16 cellular contexts compared by ENCODE assay signal in the genomic region with DNA sequence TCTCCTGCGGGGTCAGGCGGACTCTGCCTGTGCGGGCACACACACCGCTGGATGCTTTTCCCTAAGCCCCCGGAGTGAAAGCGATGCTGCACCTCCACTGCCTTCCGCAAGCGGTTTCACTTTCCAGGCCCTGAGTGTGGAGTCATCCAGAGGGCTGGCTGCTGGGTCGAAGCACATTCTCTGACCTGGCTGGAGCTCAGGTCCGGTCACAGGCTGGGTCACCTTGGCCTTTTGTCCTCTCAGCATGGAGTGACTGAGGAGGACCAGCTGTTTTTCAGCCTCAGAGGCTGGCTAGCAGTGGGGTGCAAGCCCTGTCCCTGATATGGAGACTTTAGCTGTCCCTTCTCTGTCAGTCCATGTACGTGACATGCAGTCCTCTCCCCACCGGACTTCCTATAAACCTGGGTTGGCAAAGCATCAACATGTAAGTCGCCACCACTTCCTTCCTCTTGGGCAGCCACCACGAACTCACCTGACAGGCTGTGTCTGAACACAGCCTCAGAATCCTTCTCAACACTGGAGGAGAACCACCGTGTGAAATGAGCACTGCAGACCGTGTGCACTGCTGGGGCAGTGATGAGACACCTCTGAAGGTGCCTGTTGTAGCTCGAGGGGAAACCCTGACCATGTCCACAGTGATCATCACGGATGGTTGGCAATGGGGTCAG. TPM values are rescaled to one million over a fixed set of nuclear protein-coding genes. Genes with fewer than 3 reads are reported as not detected.
DNase-seq lines count a peak whose midpoint lies in the region; ATAC-seq and TF ChIP-seq lines count a peak whose summit lies in the region.
"Had no signal": no experiment of that assay in that cellular context is flagged by ENCODE, and none has a peak within 500 bp of the region (broad histone marks: within the 10 kb centered on the region; RNA-seq: fewer than 3 reads in every experiment).

No MANE protein-coding gene starts in this region.

- H3K9me3 ChIP-seq in liver (ENCODE audit: control insufficient read depth in 4 of 4, low read length in 3 of 4) (no peaks in the 10 kb centered on the region), upper lobe of left lung (no peaks in the 10 kb centered on the region), MM.1S (replicated peaks; ENCODE audit: insufficient read depth, low read length) (no peaks in the 10 kb centered on the region)
- H3K9me3 ChIP-seq in CD8-positive, alpha-beta T cell (ENCODE audit: low read length), result no peaks in the 10 kb centered on the region
- H3K9me3 ChIP-seq: left lung had no signal

- peaks cover 28% of the 10 kb centered on the region for H3K27me3 Mint-ChIP-seq in activated naive CD8-positive, alpha-beta T cell treated with anti-CD3 and anti-CD28 coated beads, Interleukin-2, amount 10 ng/mL, durations not matched to agents 7 days and 5 days
- peaks cover 10% of the 10 kb centered on the region for H3K27me3 Mint-ChIP-seq in activated naive CD8-positive, alpha-beta T cell treated with anti-CD3 and anti-CD28 coated beads for 36 hours
- no peaks in the 10 kb centered on the region for H3K27me3 Mint-ChIP-seq in activated CD4-positive, alpha-beta memory T cell treated with anti-CD3 and anti-CD28 coated beads for 36 hours
- H3K27me3 Mint-ChIP-seq in CD8-positive, alpha-beta T cell (ENCODE audit: low read depth), result peaks cover 4% of the 10 kb centered on the region

- H3K27me3 ChIP-seq in liver (ENCODE audit: control insufficient read depth in 4 of 4, insufficient read depth in 4 of 4, low read length in 3 of 4) (no peaks in the 10 kb centered on the region), upper lobe of left lung (no peaks in the 10 kb centered on the region), MM.1S (replicated peaks; ENCODE audit: insufficient read depth, low read length) (no peaks in the 10 kb centered on the region)
- H3K27me3 ChIP-seq in CD8-positive, alpha-beta T cell (ENCODE audit: insufficient read depth, low read length), result no peaks in the 10 kb centered on the region
- H3K27me3 ChIP-seq: left lung had no signal

- DNase-seq in activated naive CD8-positive, alpha-beta T cell treated with anti-CD3 and anti-CD28 coated beads, Interleukin-2, amount 10 ng/mL, durations not matched to agents 7 days and 5 days, result peak; percentile 59
- DNase-seq in activated naive CD8-positive, alpha-beta T cell treated with anti-CD3 and anti-CD28 coated beads for 36 hours, result no peak
- DNase-seq in activated CD4-positive, alpha-beta memory T cell treated with anti-CD3 and anti-CD28 coated beads for 36 hours, result peak; percentile 46
- DNase-seq in upper lobe of left lung (peak in 1 of 2 donors; percentile 58), MM.1S (no peak), AG20443 (ENCODE audit: low spot score) (no peak)
- no peak for DNase-seq in CD8-positive, alpha-beta T cell
- DNase-seq: erythroblast, hypothalamus, NCI-H1092 had no signal

- no peak overlapping the region for H3K4me3 ChIP-seq in liver (ENCODE audit: low read depth in 1 of 3, low read length in 3 of 3)
- H3K4me3 ChIP-seq in upper lobe of left lung, result no peak overlapping the region
- H3K4me3 ChIP-seq in CD8-positive, alpha-beta T cell (ENCODE audit: low read depth, low read length), result no peak overlapping the region
- H3K4me3 ChIP-seq in MM.1S (ENCODE audit: low read length), result no peak overlapping the region
- H3K4me3 ChIP-seq: left lung had no signal

- H3K4me1 ChIP-seq in liver (ENCODE audit: control insufficient read depth in 4 of 4, insufficient read depth in 4 of 4, low read length in 3 of 4) (peaks cover 16 to 45% (median 28%) of the 10 kb centered on the region in 4 donors), upper lobe of left lung (peaks cover 27 to 52% (median 35%) of the 10 kb centered on the region in 4 donors), MM.1S (ENCODE audit: low read length) (no peaks in the 10 kb centered on the region)
- H3K4me1 ChIP-seq in CD8-positive, alpha-beta T cell (ENCODE audit: insufficient read depth, low read length), result peaks cover 11% of the 10 kb centered on the region

- intact Hi-C loops in activated CD4-positive, alpha-beta memory T cell treated with anti-CD3 and anti-CD28 coated beads for 36 hours (cut with micrococcal nuclease), result no loop called here
- intact Hi-C loops in CD8-positive, alpha-beta T cell (cut with DNase I, micrococcal nuclease), result no loop called here

- H3K36me3 ChIP-seq in liver (ENCODE audit: control insufficient read depth in 4 of 4, insufficient read depth in 3 of 4, low read depth in 1 of 4, low read length in 3 of 4), result no peaks in the 10 kb centered on the region
- no peaks in the 10 kb centered on the region for H3K36me3 ChIP-seq in upper lobe of left lung
- H3K36me3 ChIP-seq in CD8-positive, alpha-beta T cell (ENCODE audit: insufficient read depth, low read length), result no peaks in the 10 kb centered on the region
- no peaks in the 10 kb centered on the region for H3K36me3 ChIP-seq in MM.1S (replicated peaks; ENCODE audit: insufficient read depth, low read length)
- H3K36me3 ChIP-seq: left lung had no signal

- peak overlapping the region; percentile 67 for H3K4me3 Mint-ChIP-seq in activated naive CD8-positive, alpha-beta T cell treated with anti-CD3 and anti-CD28 coated beads, Interleukin-2, amount 10 ng/mL, durations not matched to agents 7 days and 5 days
- no peak overlapping the region for H3K4me3 Mint-ChIP-seq in activated naive CD8-positive, alpha-beta T cell treated with anti-CD3 and anti-CD28 coated beads for 36 hours
- H3K4me3 Mint-ChIP-seq in activated CD4-positive, alpha-beta memory T cell treated with anti-CD3 and anti-CD28 coated beads for 36 hours, result no peak overlapping the region
- H3K4me3 Mint-ChIP-seq in CD8-positive, alpha-beta T cell, result no peak overlapping the region
- H3K4me3 Mint-ChIP-seq: neural crest cell had no signal

- CTCF ChIA-PET in activated CD4-positive, alpha-beta memory T cell treated with anti-CD3 and anti-CD28 coated beads for 36 hours (lab: Charles Lee), result no interaction called here
- CTCF ChIA-PET in CD8-positive, alpha-beta T cell (lab: Charles Lee), result no interaction called here

- H3K4me2 ChIP-seq in MM.1S (ENCODE audit: low read depth, low read length), result no peak overlapping the region

- H3K4me1 Mint-ChIP-seq in activated naive CD8-positive, alpha-beta T cell treated with anti-CD3 and anti-CD28 coated beads, Interleukin-2, amount 10 ng/mL, durations not matched to agents 7 days and 5 days, result peaks cover 34% of the 10 kb centered on the region
- H3K4me1 Mint-ChIP-seq in activated naive CD8-positive, alpha-beta T cell treated with anti-CD3 and anti-CD28 coated beads for 36 hours, result peaks cover 14% of the 10 kb centered on the region
- peaks cover 23% of the 10 kb centered on the region for H3K4me1 Mint-ChIP-seq in activated CD4-positive, alpha-beta memory T cell treated with anti-CD3 and anti-CD28 coated beads for 36 hours (ENCODE audit: low read depth)
- peaks cover 16% of the 10 kb centered on the region for H3K4me1 Mint-ChIP-seq in CD8-positive, alpha-beta T cell (ENCODE audit: low read depth)

- H3K79me2 ChIP-seq in MM.1S (ENCODE audit: low read length), result no peaks in the 10 kb centered on the region

- peak in 1 of 4 donors; percentile 28 for TF ChIP-seq EP300 in upper lobe of left lung (IDR thresholded peaks at IDR 0.05)

- WGBS in liver, result 46% methylated on average over 18 of the region's 18 CpGs
- 71 to 72% methylated on average over 11 to 18 of the region's 18 CpGs for WGBS in upper lobe of left lung, 2 donors

- no peaks in the 10 kb centered on the region for H3K9me2 ChIP-seq in MM.1S (replicated peaks; ENCODE audit: insufficient read depth, low read length)

- no peaks in the 10 kb centered on the region for H3K9me3 Mint-ChIP-seq in activated naive CD8-positive, alpha-beta T cell treated with anti-CD3 and anti-CD28 coated beads, Interleukin-2, amount 10 ng/mL, durations not matched to agents 7 days and 5 days
- no peaks in the 10 kb centered on the region for H3K9me3 Mint-ChIP-seq in activated naive CD8-positive, alpha-beta T cell treated with anti-CD3 and anti-CD28 coated beads for 36 hours
- no peaks in the 10 kb centered on the region for H3K9me3 Mint-ChIP-seq in activated CD4-positive, alpha-beta memory T cell treated with anti-CD3 and anti-CD28 coated beads for 36 hours
- H3K9me3 Mint-ChIP-seq in CD8-positive, alpha-beta T cell, result no peaks in the 10 kb centered on the region
- H3K9me3 Mint-ChIP-seq: IgD-negative memory B cell, neural crest cell had no signal

- no peaks in the 10 kb centered on the region for H4K20me1 ChIP-seq in MM.1S (ENCODE audit: insufficient read depth, low read length)

- H2AFZ ChIP-seq in MM.1S (ENCODE audit: low read length), result no peak overlapping the region

- POLR2A ChIA-PET in activated naive CD8-positive, alpha-beta T cell treated with anti-CD3 and anti-CD28 coated beads, Interleukin-2, amount 10 ng/mL, durations not matched to agents 7 days and 5 days (lab: Charles Lee), result interaction anchor here (0.9 to 2.8 kb wide), 4 partner anchors 51 to 343 kb away, joined by 3 to 15 read pairs (median 4); partner anchors contain the start of gene GADD45G
- POLR2A ChIA-PET in activated CD4-positive, alpha-beta memory T cell treated with anti-CD3 and anti-CD28 coated beads for 36 hours (lab: Charles Lee), result no interaction called here
- POLR2A ChIA-PET in CD8-positive, alpha-beta T cell (lab: Charles Lee), result no interaction called here

- no peak for TF ChIP-seq POLR2A in upper lobe of left lung (IDR thresholded peaks at IDR 0.05)

- H3K36me3 Mint-ChIP-seq in activated naive CD8-positive, alpha-beta T cell treated with anti-CD3 and anti-CD28 coated beads, Interleukin-2, amount 10 ng/mL, durations not matched to agents 7 days and 5 days, result peaks cover 5% of the 10 kb centered on the region
- no peaks in the 10 kb centered on the region for H3K36me3 Mint-ChIP-seq in activated naive CD8-positive, alpha-beta T cell treated with anti-CD3 and anti-CD28 coated beads for 36 hours
- H3K36me3 Mint-ChIP-seq in activated CD4-positive, alpha-beta memory T cell treated with anti-CD3 and anti-CD28 coated beads for 36 hours, result no peaks in the 10 kb centered on the region
- no peaks in the 10 kb centered on the region for H3K36me3 Mint-ChIP-seq in CD8-positive, alpha-beta T cell

- H3K9ac ChIP-seq in liver (ENCODE audit: low read depth in 1 of 2, low read length in 2 of 2) (no peak overlapping the region), MM.1S (ENCODE audit: low read length) (no peak overlapping the region)

- TF ChIP-seq CTCF in liver (IDR thresholded peaks at IDR 0.05; ENCODE audit: low read depth, low read length, missing input control) (peak; percentile 38), upper lobe of left lung (IDR thresholded peaks at IDR 0.05) (no peak), MM.1S (IDR thresholded peaks at IDR 0.05; ENCODE audit: low read length) (no peak)
- TF ChIP-seq CTCF in CD8-positive, alpha-beta T cell (IDR thresholded peaks at IDR 0.05), result no peak

- H3K27ac Mint-ChIP-seq in activated naive CD8-positive, alpha-beta T cell treated with anti-CD3 and anti-CD28 coated beads, Interleukin-2, amount 10 ng/mL, durations not matched to agents 7 days and 5 days, result peak overlapping the region; percentile 77
- no peak overlapping the region for H3K27ac Mint-ChIP-seq in activated naive CD8-positive, alpha-beta T cell treated with anti-CD3 and anti-CD28 coated beads for 36 hours
- no peak overlapping the region for H3K27ac Mint-ChIP-seq in activated CD4-positive, alpha-beta memory T cell treated with anti-CD3 and anti-CD28 coated beads for 36 hours
- H3K27ac Mint-ChIP-seq in CD8-positive, alpha-beta T cell, result no peak overlapping the region

- peak; percentile 59 for ATAC-seq in activated naive CD8-positive, alpha-beta T cell treated with anti-CD3 and anti-CD28 coated beads, Interleukin-2, amount 10 ng/mL, durations not matched to agents 7 days and 5 days (ENCODE audit: low read depth)
- ATAC-seq in upper lobe of left lung (ENCODE audit: low FRiP score in 2 of 2), result peak in 1 of 2 donors; percentile 16
- ATAC-seq in CD8-positive, alpha-beta T cell, result no peak
- ATAC-seq: HCT116, left lung had no signal

- no peaks in the 10 kb centered on the region for H3F3A ChIP-seq in MM.1S (ENCODE audit: insufficient read depth, low read length)

- H3K27ac ChIP-seq in liver (ENCODE audit: low read depth in 1 of 2, low read length in 2 of 2) (peak overlapping the region; percentile 83 to 95), upper lobe of left lung (peak overlapping the region; percentile 23 to 62 (median 46)), MM.1S (ENCODE audit: low read length) (no peak overlapping the region)
- H3K27ac ChIP-seq in CD8-positive, alpha-beta T cell (ENCODE audit: low read depth, low read length), result no peak overlapping the region

- peak; percentile 58 to 78 for TF ChIP-seq RAD21 in liver (IDR thresholded peaks at IDR 0.05)

RNA-seq across cellular contexts. Expression of gene GADD45G, which starts 51.3 kb away (rescaled TPM):
- total RNA-seq in activated naive CD8-positive, alpha-beta T cell treated with anti-CD3 and anti-CD28 coated beads, Interleukin-2, amount 10 ng/mL, durations not matched to agents 7 days and 5 days, result 10 to 100 TPM in 1 of 2 experiments, 1 to 10 TPM in 1; 8.9 to 10.1 TPM
- total RNA-seq in activated naive CD8-positive, alpha-beta T cell treated with anti-CD3 and anti-CD28 coated beads for 36 hours, result 1 to 10 TPM; 1.4 to 1.8 TPM
- total RNA-seq in activated CD4-positive, alpha-beta memory T cell treated with anti-CD3 and anti-CD28 coated beads for 36 hours, result 1 to 10 TPM; 5.1 to 5.7 TPM
- total RNA-seq in liver (10 to 100 TPM in 1 of 2 donors, 1 to 10 TPM in 1; 5.5 to 20.7 TPM), upper lobe of left lung (10 to 100 TPM; 12.6 to 46.1 (median 20.1) TPM)
- 100 to 1,000 TPM in 1 of 2 donors, 10 to 100 TPM in 1; 66.0 to 106 TPM for polyA plus RNA-seq in liver
- 10 to 100 TPM in 1 of 2 experiments, 1 to 10 TPM in 1; 9.5 to 11.2 TPM for total RNA-seq in CD8-positive, alpha-beta T cell
- total RNA-seq: SK-MEL-5 had no signal

Comparison
In these comparisons a context has a peak if more than half of its experiments do, and no peak if none do; other contexts are left out.
1. DNase-seq: peak in activated naive CD8-positive, alpha-beta T cell treated with anti-CD3 and anti-CD28 coated beads, Interleukin-2, amount 10 ng/mL, durations not matched to agents 7 days and 5 days (single experiment) and activated CD4-positive, alpha-beta memory T cell treated with anti-CD3 and anti-CD28 coated beads for 36 hours (single experiment); none in activated naive CD8-positive, alpha-beta T cell treated with anti-CD3 and anti-CD28 coated beads for 36 hours (single experiment), CD8-positive, alpha-beta T cell (0 of 7), MM.1S (single experiment) and AG20443 (single experiment).
2. H3K27ac ChIP-seq: peak in liver (2 of 2) and upper lobe of left lung (4 of 4); none in CD8-positive, alpha-beta T cell (single experiment) and MM.1S (single experiment).